ENCODE assay signal across 26 cellular contexts in the genomic region with DNA sequence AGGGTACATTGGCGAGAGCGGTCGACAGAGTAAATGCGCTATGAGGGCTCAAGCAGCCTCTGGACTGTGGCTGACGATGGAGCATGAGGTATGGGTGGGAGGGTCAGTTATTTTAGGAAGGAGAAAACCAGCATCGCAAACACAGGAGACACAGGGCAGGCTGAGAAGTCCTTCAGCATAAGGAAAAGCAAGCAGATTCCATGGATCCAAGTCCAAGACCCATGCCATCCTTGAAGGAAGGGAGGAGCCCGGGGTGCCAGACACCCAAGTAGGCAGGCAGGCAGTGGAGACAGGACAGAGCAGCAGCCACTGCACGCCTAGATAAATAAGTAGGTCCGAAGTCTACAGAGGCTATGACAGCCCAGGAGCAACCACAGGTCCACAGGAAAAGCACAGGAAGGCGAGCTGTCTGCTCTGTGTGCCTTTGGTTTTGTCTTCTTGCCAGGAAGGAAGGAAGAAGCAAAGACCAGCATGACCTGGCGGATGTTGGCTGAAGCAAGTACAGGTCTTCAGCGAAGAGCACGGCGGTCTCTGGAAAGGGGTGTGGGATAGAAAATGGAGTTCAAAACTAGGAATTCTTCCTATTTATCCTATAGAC.
DNase-seq lines count a peak whose midpoint lies in the region; FAIRE-seq and TF ChIP-seq lines count a peak whose summit lies in the region.
"Had no signal": no experiment of that assay in that cellular context is flagged by ENCODE, and none has a peak within 500 bp of the region (broad histone marks: within the 10 kb centered on the region; RNA-seq: fewer than 3 reads in every experiment).

No MANE protein-coding gene starts in this region.

- no peak overlapping the region for H3K4me3 Mint-ChIP-seq in nephron progenitor cell
- H3K4me3 Mint-ChIP-seq: activated CD4-positive, alpha-beta memory T cell treated with anti-CD3 and anti-CD28 coated beads for 36 hours; activated naive CD8-positive, alpha-beta T cell treated with anti-CD3 and anti-CD28 coated beads for 36 hours; B cell; dendritic cell treated with granulocyte-macrophage colony-stimulating factor and Interleukin-4, amounts not matched to agents 40 ng/mL and 50 ng/mL, for 4 days had no signal

- H3K27me3 ChIP-seq in Peyer's patch (no peaks in the 10 kb centered on the region), hepatocyte (no peaks in the 10 kb centered on the region)
- H3K27me3 ChIP-seq: ascending aorta, cardiac muscle cell, upper lobe of left lung had no signal

- DNase-seq in Peyer's patch (peak in 2 of 3 donors; percentile 82 to 87), hepatocyte (ENCODE audit: low spot score) (peak; percentile 46), nephron progenitor cell (no peak), H54 (ENCODE audit: insufficient read length, low spot score) (no peak), DMS153 treated with DMSO at 0.1 percent for 48 hours (lab: John Stamatoyannopoulos, UW; ENCODE audit: unreplicated experiment) (no peak), occipital lobe (lab: John Stamatoyannopoulos, UW) (no peak), cortex of kidney (lab: John Stamatoyannopoulos, UW) (no peak)
- DNase-seq: activated CD4-positive, alpha-beta memory T cell treated with anti-CD3 and anti-CD28 coated beads for 36 hours; activated effector memory CD4-positive, alpha-beta T cell treated with Interleukin-2 at 50 U/mL for 16 hours; activated naive CD8-positive, alpha-beta T cell treated with anti-CD3 and anti-CD28 coated beads for 36 hours; DMS53; H7; KBM-7; lower lobe of right lung; NCI-H1436; NCI-H345; NCI-H774; upper lobe of left lung had no signal

- H3K36me3 ChIP-seq in Peyer's patch, result no peaks in the 10 kb centered on the region
- H3K36me3 ChIP-seq in hepatocyte (replicated peaks; ENCODE audit: insufficient read depth, low read depth), result no peaks in the 10 kb centered on the region
- H3K36me3 ChIP-seq: ascending aorta, cardiac muscle cell, lower lobe of right lung, neutrophil, upper lobe of left lung had no signal

- no peaks in the 10 kb centered on the region for H3K9me3 ChIP-seq in Peyer's patch
- no peaks in the 10 kb centered on the region for H3K9me3 ChIP-seq in hepatocyte (ENCODE audit: low read depth)
- H3K9me3 ChIP-seq: ascending aorta, lower lobe of right lung, neutrophil, upper lobe of left lung had no signal

- no peaks in the 10 kb centered on the region for H3K36me3 Mint-ChIP-seq in nephron progenitor cell (ENCODE audit: low read depth)
- H3K36me3 Mint-ChIP-seq: activated CD4-positive, alpha-beta memory T cell treated with anti-CD3 and anti-CD28 coated beads for 36 hours; activated naive CD8-positive, alpha-beta T cell treated with anti-CD3 and anti-CD28 coated beads for 36 hours had no signal

- H3K4me2 ChIP-seq in hepatocyte, result no peak overlapping the region

- H3K9me2 ChIP-seq in hepatocyte (replicated peaks; ENCODE audit: insufficient read depth), result no peaks in the 10 kb centered on the region

- H3K27ac ChIP-seq in C4-2B (0 out of 2 replicates have a peak overlapping the region, but pooled peaks have one; percentile 5), Peyer's patch (peak overlapping the region in 2 of 4 donors; percentile 78 to 83), hepatocyte (no peak overlapping the region)
- H3K27ac ChIP-seq: ascending aorta, cardiac muscle cell, lower lobe of right lung, neutrophil, SK-N-MC had no signal

- H3K4me3 ChIP-seq in Peyer's patch (no peak overlapping the region), hepatocyte (no peak overlapping the region)
- H3K4me3 ChIP-seq: ascending aorta, cardiac muscle cell, lower lobe of right lung, SK-N-MC, upper lobe of left lung had no signal

- peak overlapping the region; percentile 81 for H3K27ac Mint-ChIP-seq in nephron progenitor cell
- H3K27ac Mint-ChIP-seq: activated CD4-positive, alpha-beta memory T cell treated with anti-CD3 and anti-CD28 coated beads for 36 hours; activated naive CD8-positive, alpha-beta T cell treated with anti-CD3 and anti-CD28 coated beads for 36 hours; B cell; dendritic cell treated with granulocyte-macrophage colony-stimulating factor and Interleukin-4, amounts not matched to agents 40 ng/mL and 50 ng/mL, for 4 days had no signal

- H4K20me1 ChIP-seq in hepatocyte (ENCODE audit: insufficient read depth, poor library complexity, severe bottlenecking), result no peaks in the 10 kb centered on the region

- TF ChIP-seq POLR2A in Peyer's patch (IDR thresholded peaks at IDR 0.05) (peak in 1 of 2 donors; percentile 58), H54 (IDR thresholded peaks at IDR 0.05; ENCODE audit: low read depth, low read length) (no peak)

- H3K9me3 Mint-ChIP-seq in nephron progenitor cell, result no peaks in the 10 kb centered on the region
- H3K9me3 Mint-ChIP-seq: activated CD4-positive, alpha-beta memory T cell treated with anti-CD3 and anti-CD28 coated beads for 36 hours; activated naive CD8-positive, alpha-beta T cell treated with anti-CD3 and anti-CD28 coated beads for 36 hours; dendritic cell treated with granulocyte-macrophage colony-stimulating factor and Interleukin-4, amounts not matched to agents 40 ng/mL and 50 ng/mL, for 4 days had no signal

- H3K79me2 ChIP-seq in hepatocyte, result no peaks in the 10 kb centered on the region

- H2AFZ ChIP-seq in hepatocyte, result no peak overlapping the region

- H3K4me1 ChIP-seq in Peyer's patch (peaks cover 0 to 36% (median 5%) of the 10 kb centered on the region in 4 donors), hepatocyte (ENCODE audit: insufficient read depth) (peaks cover 7% of the 10 kb centered on the region)
- H3K4me1 ChIP-seq: ascending aorta had no signal

- 92% methylated on average over 14 of the region's 14 CpGs for WGBS in hepatocyte (ENCODE audit: low lambda C conversion rate, missing lambda C conversion rate)

- no peak for FAIRE-seq in H54 (lab: Jason Lieb, UNC)
- FAIRE-seq: keratinocyte had no signal

- H3K27me3 Mint-ChIP-seq in nephron progenitor cell (ENCODE audit: low read depth, poor library complexity), result peaks cover 13% of the 10 kb centered on the region

- TF ChIP-seq CTCF in C4-2B (conservative IDR thresholded peaks at IDR 0.05) (no peak), Peyer's patch (IDR thresholded peaks at IDR 0.05) (peak in 1 of 6 experiments; percentile 5), hepatocyte (IDR thresholded peaks at IDR 0.05; ENCODE audit: poor library complexity) (no peak), nephron progenitor cell (IDR thresholded peaks at IDR 0.05) (no peak)

- H3K4me1 Mint-ChIP-seq in nephron progenitor cell, result peaks cover 32% of the 10 kb centered on the region
- H3K4me1 Mint-ChIP-seq: activated naive CD8-positive, alpha-beta T cell treated with anti-CD3 and anti-CD28 coated beads for 36 hours; B cell had no signal

Comparison
In these comparisons a context has a peak if more than half of its experiments do, and no peak if none do; other contexts are left out.
1. DNase-seq: peak in Peyer's patch (2 of 3) and hepatocyte (single experiment); none in nephron progenitor cell (single experiment), H54 (single experiment), DMS153 treated with DMSO at 0.1 percent for 48 hours (single experiment), occipital lobe (single experiment) and cortex of kidney (single experiment).